ENCODE assay signal across 8 cellular contexts in the genomic region with DNA sequence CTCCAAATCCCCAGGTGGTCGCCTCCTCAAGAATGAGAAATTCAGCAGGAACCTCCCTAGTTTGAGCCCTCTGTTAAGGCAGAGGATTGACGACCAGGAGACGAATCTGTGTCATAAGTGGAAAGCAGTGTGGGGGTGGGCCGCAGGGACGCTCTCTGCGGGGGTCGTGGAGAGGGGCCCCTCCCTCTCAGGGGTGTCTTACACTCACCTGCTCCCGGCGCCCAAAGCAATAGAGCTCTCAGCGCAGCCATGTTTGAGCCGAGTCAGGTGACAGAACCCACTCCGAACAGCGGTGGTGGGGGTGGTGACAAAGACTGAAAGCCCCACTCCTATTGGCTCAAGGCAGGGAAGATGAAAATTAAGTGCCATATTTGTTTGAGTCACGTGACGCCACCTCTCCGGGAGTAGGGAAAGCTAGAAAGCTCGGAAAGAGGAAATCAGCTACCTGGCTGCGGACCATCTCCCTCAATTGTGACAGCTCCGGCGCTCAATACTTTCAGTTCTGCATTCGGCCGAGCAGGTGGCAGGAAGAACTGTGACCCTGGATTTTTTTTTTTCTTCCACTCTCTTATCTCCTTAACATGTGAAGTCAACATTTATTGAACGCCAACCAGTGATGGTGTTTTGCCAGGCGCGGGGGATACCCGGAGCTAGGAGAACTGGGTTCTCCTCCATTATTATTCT. TPM values are rescaled to one million over a fixed set of nuclear protein-coding genes. Genes with fewer than 3 reads are reported as not detected.
DNase-seq lines count a peak whose midpoint lies in the region; ATAC-seq and TF ChIP-seq lines count a peak whose summit lies in the region.

A gene (minus strand): TSS at position 265 of the 684 bp plus-strand sequence. CDS start 627 bp downstream, outside the sequence.

- DNase-seq in NCI-H1092 treated with DMSO at 0.1 percent for 48 hours (lab: John Stamatoyannopoulos, UW) (peak; percentile 100), SKM-1 (lab: John Stamatoyannopoulos, UW; ENCODE audit: unreplicated experiment) (peak; percentile 69), glutamatergic neuron (peak; percentile 88), osteoblast (ENCODE audit: insufficient read length, low spot score, missing footprints) (peak; percentile 94), thoracic aorta (ENCODE audit: low spot score) (peak; percentile 88)
- DNase-seq in activated naive CD4-positive, alpha-beta T cell treated with anti-CD3 and anti-CD28 coated beads, Interleukin-2, amount 50 U/mL, for 72 hours (ENCODE audit: low spot score in 2 of 2) = peak; percentile 84 to 90

- peaks cover 8% of the 10 kb centered on the region for H3K4me1 Mint-ChIP-seq in glutamatergic neuron (ENCODE audit: low read depth, unreplicated experiment)

- peaks cover 5% of the 10 kb centered on the region for H3K27me3 Mint-ChIP-seq in glutamatergic neuron (ENCODE audit: unreplicated experiment)

- peak; percentile 73 for ATAC-seq in HG02610 (IDR thresholded peaks at IDR 0.05; ENCODE audit: unreplicated experiment)
- peak; percentile 91 to 94 for ATAC-seq in activated naive CD4-positive, alpha-beta T cell treated with anti-CD3 and anti-CD28 coated beads, Interleukin-2, amount 50 U/mL, for 72 hours
- peak; percentile 90 for ATAC-seq in thoracic aorta (ENCODE audit: insufficient number of reproducible peaks, low FRiP score, low read depth)

- H3K9me3 Mint-ChIP-seq in activated naive CD4-positive, alpha-beta T cell treated with anti-CD3 and anti-CD28 coated beads, Interleukin-2, amount 50 U/mL, for 72 hours = no peaks in the 10 kb centered on the region
- H3K9me3 Mint-ChIP-seq in glutamatergic neuron (ENCODE audit: unreplicated experiment) = peaks cover 9% of the 10 kb centered on the region

- H3K9me3 ChIP-seq in osteoblast (ENCODE audit: low read depth, low read length) (no peaks in the 10 kb centered on the region), thoracic aorta (no peaks in the 10 kb centered on the region)

- H3K36me3 ChIP-seq in osteoblast (ENCODE audit: insufficient read depth, low read length) (peaks cover 18% of the 10 kb centered on the region), thoracic aorta (no peaks in the 10 kb centered on the region)

- peaks cover 27% of the 10 kb centered on the region for H3K79me2 ChIP-seq in osteoblast (ENCODE audit: insufficient read depth, low read length)

- peak within 1 kb of the TSS; percentile 94 for H3K4me3 Mint-ChIP-seq in glutamatergic neuron (ENCODE audit: unreplicated experiment)

- peak within 1 kb of the TSS; percentile 90 for H3K4me2 ChIP-seq in osteoblast (ENCODE audit: insufficient read depth, low read length)

- no peak for TF ChIP-seq CTCF in glutamatergic neuron (IDR thresholded peaks at IDR 0.05; ENCODE audit: partially characterized antibody, unreplicated experiment)
- no peak for TF ChIP-seq CTCF in osteoblast (IDR thresholded peaks at IDR 0.05; ENCODE audit: extremely low read depth, low read depth, low read length)
- TF ChIP-seq CTCF in thoracic aorta (IDR thresholded peaks at IDR 0.05) = no peak

- H3K4me3 ChIP-seq in GM08714 (ENCODE audit: low read length) (peak within 1 kb of the TSS; percentile 92), osteoblast (ENCODE audit: insufficient read depth, low read length) (peak within 1 kb of the TSS; percentile 89), thoracic aorta (peak within 1 kb of the TSS; percentile 73)

- peak within 1 kb of the TSS; percentile 85 for H3K27ac ChIP-seq in osteoblast (ENCODE audit: low read depth, low read length)
- H3K27ac ChIP-seq in thoracic aorta = peak within 1 kb of the TSS; percentile 68 to 82

- H3K27me3 ChIP-seq in osteoblast (ENCODE audit: insufficient read depth, low read length) (no peaks in the 10 kb centered on the region), thoracic aorta (replicated peaks; ENCODE audit: insufficient read depth) (no peaks in the 10 kb centered on the region)

- H3K4me1 ChIP-seq in osteoblast (ENCODE audit: insufficient read depth, low read length) = peaks cover 25% of the 10 kb centered on the region
- peaks cover 15 to 21% of the 10 kb centered on the region in 2 donors for H3K4me1 ChIP-seq in thoracic aorta (ENCODE audit: control insufficient read depth in 1 of 2, low read depth in 2 of 2)

- peak within 1 kb of the TSS; percentile 91 to 92 for H3K27ac Mint-ChIP-seq in activated naive CD4-positive, alpha-beta T cell treated with anti-CD3 and anti-CD28 coated beads, Interleukin-2, amount 50 U/mL, for 72 hours
- peak within 1 kb of the TSS; percentile 95 for H3K27ac Mint-ChIP-seq in glutamatergic neuron (ENCODE audit: unreplicated experiment)

- H3K36me3 Mint-ChIP-seq in activated naive CD4-positive, alpha-beta T cell treated with anti-CD3 and anti-CD28 coated beads, Interleukin-2, amount 50 U/mL, for 72 hours = peaks cover 4 to 6% of the 10 kb centered on the region in 2 donors
- H3K36me3 Mint-ChIP-seq in glutamatergic neuron (ENCODE audit: unreplicated experiment) = no peaks in the 10 kb centered on the region

- H2AFZ ChIP-seq in osteoblast (ENCODE audit: low read length) = peak within 1 kb of the TSS; percentile 96

- no peaks in the 10 kb centered on the region for H4K20me1 ChIP-seq in osteoblast (ENCODE audit: insufficient read depth, low read length)

RNA-seq across cellular contexts. Expression of the gene that starts here (rescaled TPM):
- 10 to 100 TPM; 19.3 to 23.5 TPM for total RNA-seq in activated naive CD4-positive, alpha-beta T cell treated with anti-CD3 and anti-CD28 coated beads, Interleukin-2, amount 50 U/mL, for 72 hours
- total RNA-seq in glutamatergic neuron (ENCODE audit: unreplicated experiment) = 32.5 TPM
- 37.6 and 43.0 TPM in 2 replicates for total RNA-seq in osteoblast
- total RNA-seq in thoracic aorta = 10 to 100 TPM; 22.6 to 32.5 TPM

Comparison
In these comparisons a context has a peak if more than half of its experiments do, and no peak if none do; other contexts are left out.
1. Peak in every context shown above with its lines: DNase-seq, ATAC-seq, H3K4me3 ChIP-seq and H3K27ac ChIP-seq.